18 cellular contexts compared by ENCODE assay signal in the genomic region with DNA sequence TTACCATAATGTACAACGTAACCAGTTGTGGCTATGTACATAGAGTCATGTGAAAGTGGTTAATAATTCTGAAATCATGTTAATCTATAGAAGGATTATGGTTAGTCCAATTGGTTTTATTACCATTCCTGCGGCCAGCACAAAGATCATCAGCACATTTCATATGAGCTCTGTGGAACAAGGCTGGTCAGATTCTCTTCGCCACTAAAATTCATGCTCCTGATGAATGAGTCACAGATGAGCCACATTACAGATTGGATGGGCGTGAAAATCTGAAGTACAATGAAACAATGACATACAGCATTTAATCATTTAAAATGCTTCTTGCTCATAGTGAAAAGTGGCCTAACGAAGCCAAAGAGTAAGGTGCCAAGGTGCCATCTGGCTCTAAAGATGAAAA.
DNase-seq lines count a peak whose midpoint lies in the region; ATAC-seq and TF ChIP-seq lines count a peak whose summit lies in the region.
"Had no signal": no experiment of that assay in that cellular context is flagged by ENCODE, and none has a peak within 500 bp of the region (broad histone marks: within the 10 kb centered on the region; RNA-seq: fewer than 3 reads in every experiment).

No MANE protein-coding gene starts in this region.

- peaks cover 2% of the 10 kb centered on the region for H3K4me1 ChIP-seq in SJCRH30
- H3K4me1 ChIP-seq: A549, BE2C had no signal

- no peaks in the 10 kb centered on the region for H3K9me3 ChIP-seq in SJCRH30 (replicated peaks)
- H3K9me3 ChIP-seq: A549, BE2C had no signal

- no peak for TF ChIP-seq CTCF in astrocyte of the spinal cord (IDR thresholded peaks at IDR 0.05; ENCODE audit: low read depth, low read length)

- H3K36me3 ChIP-seq in SJCRH30, result no peaks in the 10 kb centered on the region
- H3K36me3 ChIP-seq: BE2C had no signal

- in situ Hi-C loops in astrocyte of the spinal cord (cut with HindIII; ENCODE audit: low sequenced_read_pairs), result no loop called here

- H3K27ac ChIP-seq in SJCRH30, result no peak overlapping the region
- H3K27ac ChIP-seq: A549, C4-2B had no signal

- DNase-seq in NCI-H446 (lab: John Stamatoyannopoulos, UW) (peak; percentile 55 to 92), SJCRH30 (peak; percentile 27 to 61), astrocyte of the spinal cord (ENCODE audit: low read depth, low spot score) (peak; percentile 15), kidney tubule cell (ENCODE audit: low spot score) (no peak), mesenteric fat pad (ENCODE audit: low spot score) (no peak)
- DNase-seq: BE2C; CD4-positive, alpha-beta memory T cell; COR-L47; DMS153; DMS79 treated with DMSO at 0.1 percent for 48 hours; EL; GOT3; IMR-90 had no signal

- H3K4me3 ChIP-seq in SJCRH30 (no peak overlapping the region), astrocyte of the spinal cord (ENCODE audit: low read depth, low read length) (no peak overlapping the region)
- H3K4me3 ChIP-seq: A549 had no signal

- ATAC-seq in HG03196 (IDR thresholded peaks at IDR 0.05; ENCODE audit: unreplicated experiment) (no peak), GM21515 (IDR thresholded peaks at IDR 0.05; ENCODE audit: unreplicated experiment) (no peak)
- ATAC-seq: A549, HCT116 had no signal

- H3K27me3 ChIP-seq in SJCRH30, result no peaks in the 10 kb centered on the region
- H3K27me3 ChIP-seq: BE2C had no signal

Comparison
In these comparisons a context has a peak if more than half of its experiments do, and no peak if none do; other contexts are left out.
1. DNase-seq: peak in NCI-H446 (2 of 2), SJCRH30 (2 of 2) and astrocyte of the spinal cord (single experiment); none in kidney tubule cell (single experiment) and mesenteric fat pad (single experiment).